In genomic region chr6:108637963-108638362, GRCh38 we compare ENCODE assay signal across 21 cellular contexts.
"Had no signal": no experiment of that assay in that cellular context is flagged by ENCODE, and none has a peak within 500 bp of the region (broad histone marks: within the 10 kb centered on the region; RNA-seq: fewer than 3 reads in every experiment).

No MANE protein-coding gene starts in this region.

- H3K9me3 Mint-ChIP-seq: activated CD4-positive, alpha-beta memory T cell treated with anti-CD3 and anti-CD28 coated beads for 36 hours; activated naive CD4-positive, alpha-beta T cell treated with anti-CD3 and anti-CD28 coated beads for 36 hours; activated naive CD8-positive, alpha-beta T cell treated with anti-CD3 and anti-CD28 coated beads, Interleukin-2, amount 10 ng/mL, durations not matched to agents 7 days and 5 days; brain; nephron; stimulated activated naive CD8-positive, alpha-beta T cell treated with anti-CD3 and anti-CD28 coated beads, Interleukin-15, Interleukin-2, amounts not matched to agents 100 ng/mL and 50 ng/mL, for 24 hours; T-helper 1 cell treated with Interleukin-12 subunit alpha and Interleukin-12 subunit beta and Interleukin-4 antibody, amounts not matched to agents 30 μg/mL and 1 μg/mL, for 36 hours; type B pancreatic cell had no signal

- H3K27me3 Mint-ChIP-seq: activated CD4-positive, alpha-beta memory T cell treated with anti-CD3 and anti-CD28 coated beads for 36 hours; stimulated activated naive CD8-positive, alpha-beta T cell treated with anti-CD3 and anti-CD28 coated beads, Interleukin-15, Interleukin-2, amounts not matched to agents 100 ng/mL and 50 ng/mL, for 24 hours; type B pancreatic cell had no signal

- DNase-seq: activated CD4-positive, alpha-beta memory T cell treated with anti-CD3 and anti-CD28 coated beads for 36 hours; activated CD4-positive, alpha-beta T cell treated with anti-CD3 and anti-CD28 coated beads for 48 hours; activated CD8-positive, alpha-beta memory T cell treated with anti-CD3 and anti-CD28 coated beads, Interleukin-2, amount 50 U/mL, for 4 hours; activated effector memory CD4-positive, alpha-beta T cell treated with Interleukin-2 at 50 U/mL for 16 hours; activated naive CD4-positive, alpha-beta T cell treated with anti-CD3 and anti-CD28 coated beads for 36 hours; activated naive CD8-positive, alpha-beta T cell treated with anti-CD3 and anti-CD28 coated beads, Interleukin-2, amount 10 ng/mL, durations not matched to agents 7 days and 5 days; activated T-cell treated with anti-CD3 and anti-CD28 coated beads, Interleukin-2, amount 50 U/mL, for 1 hour; dorsolateral prefrontal cortex; effector memory CD4-positive, alpha-beta T cell; glutamatergic neuron; left ventricle myocardium inferior; ovary; stimulated activated CD4-positive, alpha-beta T cell treated with anti-CD3 and anti-CD28 coated beads, Interleukin-1b, Interleukin-23, amount 100 ng/mL, for 48 hours; substantia nigra; T-helper 9 cell; uterus had no signal

- H3K36me3 Mint-ChIP-seq: activated CD4-positive, alpha-beta memory T cell treated with anti-CD3 and anti-CD28 coated beads for 36 hours had no signal

- H3K4me3 Mint-ChIP-seq: activated CD4-positive, alpha-beta memory T cell treated with anti-CD3 and anti-CD28 coated beads for 36 hours; activated naive CD4-positive, alpha-beta T cell treated with anti-CD3 and anti-CD28 coated beads for 36 hours; activated naive CD8-positive, alpha-beta T cell treated with anti-CD3 and anti-CD28 coated beads, Interleukin-2, amount 10 ng/mL, durations not matched to agents 7 days and 5 days; brain; nephron; stimulated activated naive CD8-positive, alpha-beta T cell treated with anti-CD3 and anti-CD28 coated beads, Interleukin-15, Interleukin-2, amounts not matched to agents 100 ng/mL and 50 ng/mL, for 24 hours; T-helper 1 cell treated with Interleukin-12 subunit alpha and Interleukin-12 subunit beta and Interleukin-4 antibody, amounts not matched to agents 30 μg/mL and 1 μg/mL, for 36 hours; type B pancreatic cell had no signal

- H3K27ac Mint-ChIP-seq: activated CD4-positive, alpha-beta memory T cell treated with anti-CD3 and anti-CD28 coated beads for 36 hours; activated naive CD4-positive, alpha-beta T cell treated with anti-CD3 and anti-CD28 coated beads for 36 hours; activated naive CD8-positive, alpha-beta T cell treated with anti-CD3 and anti-CD28 coated beads, Interleukin-2, amount 10 ng/mL, durations not matched to agents 7 days and 5 days; brain; nephron; stimulated activated naive CD8-positive, alpha-beta T cell treated with anti-CD3 and anti-CD28 coated beads, Interleukin-15, Interleukin-2, amounts not matched to agents 100 ng/mL and 50 ng/mL, for 24 hours; T-helper 1 cell treated with Interleukin-12 subunit alpha and Interleukin-12 subunit beta and Interleukin-4 antibody, amounts not matched to agents 30 μg/mL and 1 μg/mL, for 36 hours; type B pancreatic cell had no signal
